Comparison of ENCODE assay signal across 31 cellular contexts in the genomic region with DNA sequence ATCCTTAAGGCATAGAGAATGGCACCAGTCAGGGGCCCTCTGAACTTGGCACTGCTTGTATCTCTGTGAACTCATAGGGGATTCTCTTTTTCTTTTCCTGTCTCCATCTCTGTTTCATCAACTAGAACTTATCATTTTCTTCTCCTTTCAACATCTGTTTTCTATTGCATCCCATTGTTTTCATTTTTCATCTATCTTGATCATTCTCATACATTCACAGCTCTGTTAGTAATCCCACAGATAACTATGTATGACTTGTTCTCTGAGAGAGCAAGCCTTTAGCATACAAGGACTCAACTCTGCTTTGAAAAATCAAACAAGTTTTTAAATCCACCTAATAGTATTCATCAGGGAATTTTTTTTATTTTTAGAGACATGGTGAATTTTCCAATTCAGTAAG.
DNase-seq lines count a peak whose midpoint lies in the region; ATAC-seq, FAIRE-seq and TF ChIP-seq lines count a peak whose summit lies in the region.
"Had no signal": no experiment of that assay in that cellular context is flagged by ENCODE, and none has a peak within 500 bp of the region (broad histone marks: within the 10 kb centered on the region; RNA-seq: fewer than 3 reads in every experiment).

No MANE protein-coding gene starts in this region.

- no peak overlapping the region for H3K9ac ChIP-seq in adipocyte (ENCODE audit: low read length)

- H3K27ac Mint-ChIP-seq in GM23338, result no peak overlapping the region
- H3K27ac Mint-ChIP-seq: activated B cell treated with CpG ODN at 0.5 μM for 24 hours; activated CD4-positive, alpha-beta T cell treated with anti-CD3 and anti-CD28 coated beads, Interleukin-2, amount 10 ng/mL, durations not matched to agents 7 days and 5 days; activated naive CD8-positive, alpha-beta T cell treated with anti-CD3 and anti-CD28 coated beads, Interleukin-2, amount 10 ng/mL, durations not matched to agents 7 days and 5 days; activated T-cell treated with anti-CD3 and anti-CD28 coated beads, Interleukin-2, amount 50 U/mL, for 24 hours; T-cell; type B pancreatic cell had no signal

- H3K36me3 ChIP-seq in adipocyte (ENCODE audit: control insufficient read depth, insufficient read depth, low read length, severe bottlenecking) (no peaks in the 10 kb centered on the region), stomach (no peaks in the 10 kb centered on the region), GM23338 (ENCODE audit: insufficient read depth) (no peaks in the 10 kb centered on the region)

- H3K27me3 Mint-ChIP-seq in GM23338 (ENCODE audit: insufficient read depth, low read depth, poor library complexity), result no peaks in the 10 kb centered on the region
- H3K27me3 Mint-ChIP-seq: activated CD4-positive, alpha-beta T cell treated with anti-CD3 and anti-CD28 coated beads, Interleukin-2, amount 10 ng/mL, durations not matched to agents 7 days and 5 days; activated T-cell treated with anti-CD3 and anti-CD28 coated beads, Interleukin-2, amount 50 U/mL, for 24 hours; type B pancreatic cell had no signal

- peaks cover 4% of the 10 kb centered on the region; the same call in 2 of the 3 replicates for H3K4me1 Mint-ChIP-seq in GM23338
- H3K4me1 Mint-ChIP-seq: activated B cell treated with CpG ODN at 0.5 μM for 24 hours, T-cell had no signal

- DNase-seq in GM04503 (ENCODE audit: low read depth), result peak; percentile 31
- peak; percentile 50 for DNase-seq in adipocyte (ENCODE audit: low read depth)
- peak; percentile 64 for DNase-seq in fibroblast of peridontal ligament (ENCODE audit: extremely low read depth)
- DNase-seq in stomach, result no peak
- DNase-seq in D721Med (ENCODE audit: insufficient read length, low spot score), result no peak
- no peak for DNase-seq in GM23338 (ENCODE audit: low spot score)
- DNase-seq: activated B cell treated with CpG ODN at 0.5 μM for 24 hours; activated CD4-positive, alpha-beta T cell treated with anti-CD3 and anti-CD28 coated beads, Interleukin-2, amount 10 ng/mL, durations not matched to agents 7 days and 5 days; activated gamma-delta T cell; activated naive CD8-positive, alpha-beta T cell treated with anti-CD3 and anti-CD28 coated beads, Interleukin-2, amount 10 ng/mL, durations not matched to agents 7 days and 5 days; activated T-cell treated with anti-CD3 and anti-CD28 coated beads, Interleukin-2, amount 50 U/mL, for 24 hours; Caco-2; islet precursor cell; KG1; midbrain; naive thymus-derived CD8-positive, alpha-beta T cell; NCI-H1092 treated with DMSO at 0.1 percent for 48 hours; NCI-H187 treated with DMSO at 0.1 percent for 48 hours; NCI-H2171; NCI-H82; occipital lobe; SIG-M5; stimulated activated CD4-positive, alpha-beta T cell treated with anti-CD3 and anti-CD28 coated beads, Interleukin-4, amount 100 ng/mL, for 24 hours; T-cell had no signal

- ATAC-seq in HG03159 (IDR thresholded peaks at IDR 0.05; ENCODE audit: unreplicated experiment) (no peak), GM23338 (no peak), HG03135 (IDR thresholded peaks at IDR 0.05; ENCODE audit: unreplicated experiment) (no peak)
- ATAC-seq: naive thymus-derived CD8-positive, alpha-beta T cell; T-cell had no signal

- TF ChIP-seq CTCF in stomach (IDR thresholded peaks at IDR 0.05) (no peak), D721Med (IDR thresholded peaks at IDR 0.05; ENCODE audit: insufficient read depth, missing control alignments) (no peak), GM23338 (conservative IDR thresholded peaks at IDR 0.05; ENCODE audit: low read depth in 2 of 2) (no peak)

- peak overlapping the region in 4 of 5 donors; percentile 48 to 69 (median 63) for H3K27ac ChIP-seq in stomach
- H3K27ac ChIP-seq in GM23338 (ENCODE audit: low read depth), result no peak overlapping the region
- H3K27ac ChIP-seq: HL-60 had no signal

- H3K4me2 ChIP-seq in GM23338, result no peak overlapping the region

- no peaks in the 10 kb centered on the region for H3K79me2 ChIP-seq in GM23338 (replicated peaks; ENCODE audit: insufficient read depth)

- no peak for TF ChIP-seq POLR2A in stomach (IDR thresholded peaks at IDR 0.05)

- H3K4me1 ChIP-seq in adipocyte (ENCODE audit: control insufficient read depth, insufficient read depth, low read length) (peaks cover 28% of the 10 kb centered on the region), stomach (peaks cover 8 to 57% (median 37%) of the 10 kb centered on the region in 4 donors), GM23338 (ENCODE audit: insufficient read depth) (no peaks in the 10 kb centered on the region)

- no peaks in the 10 kb centered on the region for H3K9me2 ChIP-seq in GM23338 (ENCODE audit: insufficient read depth)

- no peaks in the 10 kb centered on the region for H3K9me3 Mint-ChIP-seq in GM23338
- H3K9me3 Mint-ChIP-seq: activated B cell treated with CpG ODN at 0.5 μM for 24 hours; activated CD4-positive, alpha-beta T cell treated with anti-CD3 and anti-CD28 coated beads, Interleukin-2, amount 10 ng/mL, durations not matched to agents 7 days and 5 days; activated naive CD8-positive, alpha-beta T cell treated with anti-CD3 and anti-CD28 coated beads, Interleukin-2, amount 10 ng/mL, durations not matched to agents 7 days and 5 days; activated T-cell treated with anti-CD3 and anti-CD28 coated beads, Interleukin-2, amount 50 U/mL, for 24 hours; CD14-positive monocyte; naive thymus-derived CD8-positive, alpha-beta T cell; T-cell; type B pancreatic cell had no signal

- no peaks in the 10 kb centered on the region for H3K9me3 ChIP-seq in adipocyte (ENCODE audit: control insufficient read depth, low read length)
- H3K9me3 ChIP-seq in stomach, result no peaks in the 10 kb centered on the region
- H3K9me3 ChIP-seq: Caco-2 had no signal

- H3K36me3 Mint-ChIP-seq in GM23338 (ENCODE audit: low read depth), result no peaks in the 10 kb centered on the region
- H3K36me3 Mint-ChIP-seq: naive thymus-derived CD8-positive, alpha-beta T cell; T-cell; type B pancreatic cell had no signal

- no peaks in the 10 kb centered on the region for H3F3A ChIP-seq in GM23338 (replicated peaks; ENCODE audit: low read depth)

- H3K4me3 Mint-ChIP-seq in GM23338, result no peak overlapping the region
- H3K4me3 Mint-ChIP-seq: activated B cell treated with CpG ODN at 0.5 μM for 24 hours; activated CD4-positive, alpha-beta T cell treated with anti-CD3 and anti-CD28 coated beads, Interleukin-2, amount 10 ng/mL, durations not matched to agents 7 days and 5 days; activated naive CD8-positive, alpha-beta T cell treated with anti-CD3 and anti-CD28 coated beads, Interleukin-2, amount 10 ng/mL, durations not matched to agents 7 days and 5 days; activated T-cell treated with anti-CD3 and anti-CD28 coated beads, Interleukin-2, amount 50 U/mL, for 24 hours; CD14-positive monocyte; naive thymus-derived CD8-positive, alpha-beta T cell; T-cell; type B pancreatic cell had no signal

- no peaks in the 10 kb centered on the region for H4K20me1 ChIP-seq in GM23338 (replicated peaks; ENCODE audit: insufficient read depth)

- intact Hi-C loops in stomach (cut with DNase I; ENCODE audit: low total_unique reads), result no loop called here

- no peak overlapping the region for H2AFZ ChIP-seq in GM23338

- H3K4me3 ChIP-seq in adipocyte (ENCODE audit: low read length) (no peak overlapping the region), stomach (no peak overlapping the region), GM23338 (no peak overlapping the region)

- TF ChIP-seq EP300 in stomach (IDR thresholded peaks at IDR 0.05), result no peak

- H3K27me3 ChIP-seq in adipocyte (replicated peaks; ENCODE audit: control insufficient read depth, insufficient read depth, low read length) (no peaks in the 10 kb centered on the region), stomach (no peaks in the 10 kb centered on the region), GM23338 (ENCODE audit: insufficient read depth) (no peaks in the 10 kb centered on the region)

- FAIRE-seq in D721Med (lab: Jason Lieb, UNC), result no peak
- FAIRE-seq: G401.6, H1 had no signal

TF ChIP-seq in GM23338, 12 proteins besides CTCF, POLR2A, EP300 and RAD21 (continues in another document):
- no peak for TF ChIP-seq EZH2 (IDR thresholded peaks at IDR 0.05; ENCODE audit: low read depth, unreplicated experiment)
- TF ChIP-seq, protein P1, sequence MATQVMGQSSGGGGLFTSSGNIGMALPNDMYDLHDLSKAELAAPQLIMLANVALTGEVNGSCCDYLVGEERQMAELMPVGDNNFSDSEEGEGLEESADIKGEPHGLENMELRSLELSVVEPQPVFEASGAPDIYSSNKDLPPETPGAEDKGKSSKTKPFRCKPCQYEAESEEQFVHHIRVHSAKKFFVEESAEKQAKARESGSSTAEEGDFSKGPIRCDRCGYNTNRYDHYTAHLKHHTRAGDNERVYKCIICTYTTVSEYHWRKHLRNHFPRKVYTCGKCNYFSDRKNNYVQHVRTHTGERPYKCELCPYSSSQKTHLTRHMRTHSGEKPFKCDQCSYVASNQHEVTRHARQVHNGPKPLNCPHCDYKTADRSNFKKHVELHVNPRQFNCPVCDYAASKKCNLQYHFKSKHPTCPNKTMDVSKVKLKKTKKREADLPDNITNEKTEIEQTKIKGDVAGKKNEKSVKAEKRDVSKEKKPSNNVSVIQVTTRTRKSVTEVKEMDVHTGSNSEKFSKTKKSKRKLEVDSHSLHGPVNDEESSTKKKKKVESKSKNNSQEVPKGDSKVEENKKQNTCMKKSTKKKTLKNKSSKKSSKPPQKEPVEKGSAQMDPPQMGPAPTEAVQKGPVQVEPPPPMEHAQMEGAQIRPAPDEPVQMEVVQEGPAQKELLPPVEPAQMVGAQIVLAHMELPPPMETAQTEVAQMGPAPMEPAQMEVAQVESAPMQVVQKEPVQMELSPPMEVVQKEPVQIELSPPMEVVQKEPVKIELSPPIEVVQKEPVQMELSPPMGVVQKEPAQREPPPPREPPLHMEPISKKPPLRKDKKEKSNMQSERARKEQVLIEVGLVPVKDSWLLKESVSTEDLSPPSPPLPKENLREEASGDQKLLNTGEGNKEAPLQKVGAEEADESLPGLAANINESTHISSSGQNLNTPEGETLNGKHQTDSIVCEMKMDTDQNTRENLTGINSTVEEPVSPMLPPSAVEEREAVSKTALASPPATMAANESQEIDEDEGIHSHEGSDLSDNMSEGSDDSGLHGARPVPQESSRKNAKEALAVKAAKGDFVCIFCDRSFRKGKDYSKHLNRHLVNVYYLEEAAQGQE (IDR thresholded peaks at IDR 0.05; ENCODE audit: unreplicated experiment), result no peak

Comparison
In these comparisons a context has a peak if more than half of its experiments do, and no peak if none do; other contexts are left out.
1. DNase-seq: peak in GM04503 (single experiment), adipocyte (single experiment) and fibroblast of peridontal ligament (single experiment); none in stomach (single experiment), D721Med (single experiment) and GM23338 (single experiment).